ENCODE assay signal across 1 cellular context in genomic region chr16:73956592-73957495, GRCh38.
TF ChIP-seq lines count a peak whose summit lies in the region.

No MANE protein-coding gene starts in this region.

TF ChIP-seq in WTC11, 78 proteins besides CTCF, POLR2A, EP300 and RAD21 (continued from another document):
- TF ChIP-seq ERG (CRISPR knock-in tag; IDR thresholded peaks at IDR 0.05) (no peak), PRRX2 (CRISPR knock-in tag; IDR thresholded peaks at IDR 0.05) (no peak), OVOL2 (CRISPR knock-in tag; IDR thresholded peaks at IDR 0.05; ENCODE audit: borderline replicate concordance) (no peak), SOX15 (CRISPR knock-in tag; IDR thresholded peaks at IDR 0.05) (no peak)
